1 cellular context compared by ENCODE assay signal in genomic region chr17:74919440-74920305, GRCh38.
TF ChIP-seq lines count a peak whose summit lies in the region.

No MANE protein-coding gene starts in this region.

TF ChIP-seq in A549, 52 proteins besides CTCF, POLR2A, EP300 and RAD21 (continued from another document):
- TF ChIP-seq MAX (IDR thresholded peaks at IDR 0.05) (peak; percentile 83), SMC3 (IDR thresholded peaks at IDR 0.05) (peak; percentile 44; the same call in 1 of the 3 replicates), ESRRA (IDR thresholded peaks at IDR 0.05; ENCODE audit: borderline replicate concordance, low read length) (0 out of 2 replicates have a peak, but pooled peaks have one; percentile 15), E2F6 (IDR thresholded peaks at IDR 0.05; ENCODE audit: borderline replicate concordance, low read depth) (peak; percentile 85)
